In genomic region chr5:109450129-109450877, GRCh38 we compare ENCODE assay signal across 17 cellular contexts. TPM values are rescaled to one million over a fixed set of nuclear protein-coding genes. Genes with fewer than 3 reads are reported as not detected.
DNase-seq lines count a peak whose midpoint lies in the region; ATAC-seq and TF ChIP-seq lines count a peak whose summit lies in the region.
"Had no signal": no experiment of that assay in that cellular context is flagged by ENCODE, and none has a peak within 500 bp of the region (broad histone marks: within the 10 kb centered on the region; RNA-seq: fewer than 3 reads in every experiment).

No MANE protein-coding gene starts in this region.

- DNase-seq in WTC11 (ENCODE audit: low spot score), result peak; percentile 17
- DNase-seq in neural progenitor cell (ENCODE audit: low spot score), result peak; percentile 24
- DNase-seq in inferior parietal cortex (ENCODE audit: extremely low spot score), result no peak
- DNase-seq in NCI-H2227 treated with DMSO at 0.1 percent for 48 hours (lab: John Stamatoyannopoulos, UW), result no peak
- DNase-seq: activated CD8-positive, alpha-beta memory T cell treated with anti-CD3 and anti-CD28 coated beads, Interleukin-2, amount 10 ng/mL, durations not matched to agents 7 days and 5 days; activated naive CD4-positive, alpha-beta T cell treated with anti-CD3 and anti-CD28 coated beads, Interleukin-2, amount 50 U/mL, for 16 hours; BE2C; DMS79 treated with DMSO at 0.1 percent for 48 hours; effector memory CD8-positive, alpha-beta T cell; NCI-H1105; tibial artery had no signal

- no peaks in the 10 kb centered on the region for H4K20me1 ChIP-seq in neural progenitor cell (ENCODE audit: low read depth)

- H3K9ac ChIP-seq in neural progenitor cell, result no peak overlapping the region

- peak overlapping the region; percentile 18 for H3K4me3 ChIP-seq in neural progenitor cell
- H3K4me3 ChIP-seq: prostate gland, tibial artery had no signal

- ATAC-seq in GM18868 (IDR thresholded peaks at IDR 0.05; ENCODE audit: unreplicated experiment), result peak; percentile 74
- ATAC-seq in HG02759 (IDR thresholded peaks at IDR 0.05; ENCODE audit: unreplicated experiment), result peak; percentile 42
- peak; percentile 97 for ATAC-seq in WTC11
- no peak for ATAC-seq in HG03196 (IDR thresholded peaks at IDR 0.05; ENCODE audit: unreplicated experiment)
- no peak for ATAC-seq in GM21526 (IDR thresholded peaks at IDR 0.05; ENCODE audit: low FRiP score, unreplicated experiment)
- ATAC-seq: activated CD8-positive, alpha-beta memory T cell treated with anti-CD3 and anti-CD28 coated beads, Interleukin-2, amount 10 ng/mL, durations not matched to agents 7 days and 5 days; effector memory CD8-positive, alpha-beta T cell had no signal

- no peak overlapping the region for H3K27ac ChIP-seq in neural progenitor cell
- H3K27ac ChIP-seq: prostate gland, tibial artery, VCaP had no signal

- TF ChIP-seq CTCF in WTC11 (IDR thresholded peaks at IDR 0.05), result no peak
- TF ChIP-seq CTCF in neural progenitor cell (IDR thresholded peaks at IDR 0.05), result no peak

- H3K79me2 ChIP-seq in neural progenitor cell (ENCODE audit: low read depth), result no peaks in the 10 kb centered on the region

- H3K27me3 Mint-ChIP-seq in WTC11 (ENCODE audit: low read depth) (peaks cover 3% of the 10 kb centered on the region; the same call in 1 of the 2 replicates), neural progenitor cell (ENCODE audit: insufficient read depth, low read depth) (no peaks in the 10 kb centered on the region)
- H3K27me3 Mint-ChIP-seq: activated CD8-positive, alpha-beta memory T cell treated with anti-CD3 and anti-CD28 coated beads, Interleukin-2, amount 10 ng/mL, durations not matched to agents 7 days and 5 days had no signal

- H2AFZ ChIP-seq in neural progenitor cell (replicated peaks), result peak overlapping the region; percentile 90

- H3K27me3 ChIP-seq in neural progenitor cell, result no peaks in the 10 kb centered on the region
- H3K27me3 ChIP-seq: BE2C, tibial artery had no signal

- peaks cover 15% of the 10 kb centered on the region for H3K36me3 Mint-ChIP-seq in WTC11
- H3K36me3 Mint-ChIP-seq in neural progenitor cell, result no peaks in the 10 kb centered on the region
- H3K36me3 Mint-ChIP-seq: activated CD8-positive, alpha-beta memory T cell treated with anti-CD3 and anti-CD28 coated beads, Interleukin-2, amount 10 ng/mL, durations not matched to agents 7 days and 5 days had no signal

- peak overlapping the region; percentile 45 for H3K4me3 Mint-ChIP-seq in WTC11
- no peak overlapping the region for H3K4me3 Mint-ChIP-seq in neural progenitor cell
- H3K4me3 Mint-ChIP-seq: activated CD8-positive, alpha-beta memory T cell treated with anti-CD3 and anti-CD28 coated beads, Interleukin-2, amount 10 ng/mL, durations not matched to agents 7 days and 5 days; effector memory CD8-positive, alpha-beta T cell had no signal

- no peaks in the 10 kb centered on the region for H3K9me3 ChIP-seq in neural progenitor cell (ENCODE audit: low read depth)
- H3K9me3 ChIP-seq: BE2C, prostate gland, tibial artery had no signal

- H3K27ac Mint-ChIP-seq in WTC11, result peak overlapping the region; percentile 62
- peak overlapping the region; percentile 1 for H3K27ac Mint-ChIP-seq in neural progenitor cell
- H3K27ac Mint-ChIP-seq: activated CD8-positive, alpha-beta memory T cell treated with anti-CD3 and anti-CD28 coated beads, Interleukin-2, amount 10 ng/mL, durations not matched to agents 7 days and 5 days; effector memory CD8-positive, alpha-beta T cell had no signal

- peaks cover 14% of the 10 kb centered on the region for H3K4me1 ChIP-seq in neural progenitor cell
- H3K4me1 ChIP-seq: BE2C, prostate gland had no signal

- POLR2A ChIA-PET in WTC11 (lab: Charles Lee), result no interaction called here

- peak overlapping the region; percentile 61 for H3K4me2 ChIP-seq in neural progenitor cell

- no peaks in the 10 kb centered on the region for H3K36me3 ChIP-seq in neural progenitor cell
- H3K36me3 ChIP-seq: BE2C, prostate gland, tibial artery had no signal

- H3K9me3 Mint-ChIP-seq in WTC11 (peaks cover 19% of the 10 kb centered on the region), neural progenitor cell (peaks cover 8% of the 10 kb centered on the region)
- H3K9me3 Mint-ChIP-seq: effector memory CD8-positive, alpha-beta T cell had no signal

- CTCF ChIA-PET in WTC11 (lab: Charles Lee), result no interaction called here

- peaks cover 10% of the 10 kb centered on the region for H3F3A ChIP-seq in neural progenitor cell (ENCODE audit: low read depth)

- peaks cover 13% of the 10 kb centered on the region for H3K4me1 Mint-ChIP-seq in WTC11
- peaks cover 18% of the 10 kb centered on the region for H3K4me1 Mint-ChIP-seq in neural progenitor cell

TF ChIP-seq in WTC11, 78 proteins besides CTCF, POLR2A, EP300 and RAD21:
- TF ChIP-seq PRDM15 (CRISPR knock-in tag; IDR thresholded peaks at IDR 0.05) (no peak), NFE2L1 (CRISPR knock-in tag; IDR thresholded peaks at IDR 0.05) (no peak), FOXJ3 (CRISPR knock-in tag; IDR thresholded peaks at IDR 0.05; ENCODE audit: borderline replicate concordance) (no peak), MXD4 (CRISPR knock-in tag; IDR thresholded peaks at IDR 0.05; ENCODE audit: borderline replicate concordance) (no peak), TEAD4 (CRISPR knock-in tag; IDR thresholded peaks at IDR 0.05) (no peak), ATF2 (CRISPR knock-in tag; IDR thresholded peaks at IDR 0.05; ENCODE audit: borderline replicate concordance, low read depth) (no peak), PREB (CRISPR knock-in tag; IDR thresholded peaks at IDR 0.05; ENCODE audit: borderline replicate concordance) (no peak), NR1H2 (CRISPR knock-in tag; IDR thresholded peaks at IDR 0.05) (no peak), CREM (CRISPR knock-in tag; IDR thresholded peaks at IDR 0.05) (no peak)
TF ChIP-seq in WTC11: peak in this region for 0.

RNA-seq across cellular contexts. Expression of gene PJA2, which starts 40.5 kb away (rescaled TPM):
- total RNA-seq in WTC11 (2021) (46.8 to 51.5 TPM (median 48.7 TPM) in 3 replicates), neural progenitor cell (ENCODE audit: low replicate concordance) (84.3 and 128 TPM in 2 replicates)

Comparison
In these comparisons a context has a peak if more than half of its experiments do, and no peak if none do; other contexts are left out.
1. ATAC-seq: peak in GM18868 (single experiment), HG02759 (single experiment) and WTC11 (single experiment); none in HG03196 (single experiment) and GM21526 (single experiment).
2. DNase-seq: peak in WTC11 (single experiment) and neural progenitor cell (single experiment); none in inferior parietal cortex (single experiment) and NCI-H2227 treated with DMSO at 0.1 percent for 48 hours (single experiment).